ENCODE assay signal across 14 cellular contexts in the genomic region with DNA sequence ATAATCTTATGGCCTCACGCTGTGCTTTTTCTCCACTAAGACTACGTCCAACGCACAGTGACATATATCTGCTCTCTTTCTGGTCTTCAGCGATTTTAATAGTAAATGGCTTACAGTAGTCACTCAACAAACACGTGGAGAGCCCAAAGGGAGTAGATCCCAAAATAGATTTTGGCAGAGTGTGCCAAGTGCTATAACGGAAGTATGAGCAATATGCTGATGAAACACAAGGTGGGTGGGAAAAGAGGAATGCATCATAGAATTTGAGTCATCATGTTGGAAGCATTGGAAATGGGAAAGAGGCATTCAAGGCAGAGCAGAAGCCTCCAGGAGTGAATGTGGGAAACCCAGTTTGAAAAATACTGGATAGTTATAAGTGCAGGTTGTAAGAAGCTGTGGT.
DNase-seq lines count a peak whose midpoint lies in the region; ATAC-seq and TF ChIP-seq lines count a peak whose summit lies in the region.
"Had no signal": no experiment of that assay in that cellular context is flagged by ENCODE, and none has a peak within 500 bp of the region (broad histone marks: within the 10 kb centered on the region; RNA-seq: fewer than 3 reads in every experiment).

No MANE protein-coding gene starts in this region.

- no peak overlapping the region for H3K4me2 ChIP-seq in OCI-LY7 (ENCODE audit: low read length)
- H3K4me2 ChIP-seq: BLaER1 had no signal

- H4K20me1 ChIP-seq in OCI-LY7 (ENCODE audit: insufficient read depth, low read length) = no peaks in the 10 kb centered on the region
- H4K20me1 ChIP-seq: BLaER1 had no signal

- no TSS peak for BruUV-seq in OCI-LY7 (replicated peaks; lab: Mats Ljungman, UMichigan)

- H3K27ac Mint-ChIP-seq in CD8-positive, alpha-beta memory T cell = no peak overlapping the region
- H3K27ac Mint-ChIP-seq: mesothelial cell of epicardium had no signal

- no peaks in the 10 kb centered on the region for H3K27me3 ChIP-seq in CD8-positive, alpha-beta memory T cell (ENCODE audit: insufficient read depth, low read length, poor library complexity, severe bottlenecking)
- H3K27me3 ChIP-seq: BLaER1, heart right ventricle had no signal

- peaks cover 0 to 26% of the 10 kb centered on the region in 2 donors for H3K27me3 Mint-ChIP-seq in CD8-positive, alpha-beta memory T cell
- H3K27me3 Mint-ChIP-seq: brain had no signal

- H3K4me3 ChIP-seq in HFF-Myc (replicated peaks; ENCODE audit: low read depth, low read length) (no peak overlapping the region), foreskin fibroblast (ENCODE audit: low read depth in 1 of 2, low read length in 2 of 2) (no peak overlapping the region), OCI-LY7 (ENCODE audit: low read depth, low read length, poor library complexity, severe bottlenecking) (no peak overlapping the region)
- H3K4me3 ChIP-seq in CD8-positive, alpha-beta memory T cell (ENCODE audit: low read length) = no peak overlapping the region
- H3K4me3 ChIP-seq: BLaER1, heart right ventricle had no signal

- no peak overlapping the region for H2AFZ ChIP-seq in OCI-LY7 (ENCODE audit: low read length)

- H3K36me3 Mint-ChIP-seq in CD8-positive, alpha-beta memory T cell = peaks cover 0 to 3% (median 0%) of the 10 kb centered on the region in 3 donors
- H3K36me3 Mint-ChIP-seq: brain, mesothelial cell of epicardium had no signal

- H3K4me1 Mint-ChIP-seq in CD8-positive, alpha-beta memory T cell = no peaks in the 10 kb centered on the region
- H3K4me1 Mint-ChIP-seq: mesothelial cell of epicardium had no signal

- POLR2A ChIA-PET in CD8-positive, alpha-beta memory T cell (lab: Charles Lee) = no interaction called here
- POLR2A ChIA-PET in OCI-LY7 (lab: Charles Lee) = no interaction called here

- no peak for ATAC-seq in GM19351 (IDR thresholded peaks at IDR 0.05; ENCODE audit: unreplicated experiment)

- no peak overlapping the region for H3K4me3 Mint-ChIP-seq in CD8-positive, alpha-beta memory T cell
- H3K4me3 Mint-ChIP-seq: brain, mesothelial cell of epicardium had no signal

- no peaks in the 10 kb centered on the region for H3K9me2 ChIP-seq in OCI-LY7 (ENCODE audit: insufficient read depth, low read length)

- CTCF ChIA-PET in CD8-positive, alpha-beta memory T cell (lab: Charles Lee) = no interaction called here
- CTCF ChIA-PET in OCI-LY7 (lab: Charles Lee; ENCODE audit: unreplicated experiment) = no interaction called here

- H3K9me3 Mint-ChIP-seq in CD8-positive, alpha-beta memory T cell = peaks cover 0 to 6% (median 0%) of the 10 kb centered on the region in 5 donors
- H3K9me3 Mint-ChIP-seq: mesothelial cell of epicardium had no signal

- DNase-seq in 8988T = peak; percentile 13
- peak; percentile 97 for DNase-seq in HFF-Myc (ENCODE audit: extremely low read depth, low read depth)
- peak; percentile 74 for DNase-seq in amniotic epithelial cell (ENCODE audit: low read depth)
- DNase-seq in foreskin fibroblast = peak; percentile 95 to 96
- DNase-seq in CD8-positive, alpha-beta memory T cell = no peak
- DNase-seq in globus pallidus (ENCODE audit: low spot score) = no peak
- DNase-seq in OCI-LY7 (ENCODE audit: low spot score) = no peak
- DNase-seq: activated CD8-positive, alpha-beta memory T cell treated with anti-CD3 and anti-CD28 coated beads, Interleukin-2, amount 50 U/mL, for 4 hours; heart right ventricle; NCI-H774 had no signal

- H3K27ac ChIP-seq in CD8-positive, alpha-beta memory T cell (ENCODE audit: low read depth, low read length) = no peak overlapping the region
- no peak overlapping the region for H3K27ac ChIP-seq in OCI-LY7 (ENCODE audit: low read depth, low read length, poor library complexity, severe bottlenecking)
- H3K27ac ChIP-seq: BLaER1, heart right ventricle had no signal

- H3K9me3 ChIP-seq in CD8-positive, alpha-beta memory T cell (ENCODE audit: low read length) = no peaks in the 10 kb centered on the region
- no peaks in the 10 kb centered on the region for H3K9me3 ChIP-seq in OCI-LY7 (ENCODE audit: low read length)
- H3K9me3 ChIP-seq: BLaER1, heart right ventricle had no signal

- TF ChIP-seq CTCF in HFF-Myc (IDR thresholded peaks at IDR 0.05; ENCODE audit: low read depth, low read length, missing control alignments) (no peak), foreskin fibroblast (IDR thresholded peaks at IDR 0.05; ENCODE audit: low read depth, low read length) (no peak), OCI-LY7 (conservative IDR thresholded peaks at IDR 0.05; ENCODE audit: low read length) (no peak)

- no peaks in the 10 kb centered on the region for H3K79me2 ChIP-seq in OCI-LY7 (ENCODE audit: insufficient read depth, low read depth, low read length)

- no peaks in the 10 kb centered on the region for H3K4me1 ChIP-seq in CD8-positive, alpha-beta memory T cell (ENCODE audit: insufficient read depth, low read length)
- H3K4me1 ChIP-seq in OCI-LY7 (ENCODE audit: insufficient read depth, low read length, poor library complexity, severe bottlenecking) = no peaks in the 10 kb centered on the region
- H3K4me1 ChIP-seq: BLaER1 had no signal

- H3K36me3 ChIP-seq in CD8-positive, alpha-beta memory T cell (ENCODE audit: insufficient read depth, low read length) = no peaks in the 10 kb centered on the region
- H3K36me3 ChIP-seq in OCI-LY7 (ENCODE audit: insufficient read depth, low read length) = no peaks in the 10 kb centered on the region
- H3K36me3 ChIP-seq: BLaER1, heart right ventricle had no signal

- intact Hi-C loops in OCI-LY7 (cut with micrococcal nuclease; ENCODE audit: unreplicated experiment) = no loop called here

Comparison
In these comparisons a context has a peak if more than half of its experiments do, and no peak if none do; other contexts are left out.
1. DNase-seq: peak in 8988T (single experiment), HFF-Myc (single experiment), amniotic epithelial cell (single experiment) and foreskin fibroblast (2 of 2); none in CD8-positive, alpha-beta memory T cell (0 of 5), globus pallidus (single experiment) and OCI-LY7 (single experiment).